ENCODE assay signal across 11 cellular contexts in the genomic region with DNA sequence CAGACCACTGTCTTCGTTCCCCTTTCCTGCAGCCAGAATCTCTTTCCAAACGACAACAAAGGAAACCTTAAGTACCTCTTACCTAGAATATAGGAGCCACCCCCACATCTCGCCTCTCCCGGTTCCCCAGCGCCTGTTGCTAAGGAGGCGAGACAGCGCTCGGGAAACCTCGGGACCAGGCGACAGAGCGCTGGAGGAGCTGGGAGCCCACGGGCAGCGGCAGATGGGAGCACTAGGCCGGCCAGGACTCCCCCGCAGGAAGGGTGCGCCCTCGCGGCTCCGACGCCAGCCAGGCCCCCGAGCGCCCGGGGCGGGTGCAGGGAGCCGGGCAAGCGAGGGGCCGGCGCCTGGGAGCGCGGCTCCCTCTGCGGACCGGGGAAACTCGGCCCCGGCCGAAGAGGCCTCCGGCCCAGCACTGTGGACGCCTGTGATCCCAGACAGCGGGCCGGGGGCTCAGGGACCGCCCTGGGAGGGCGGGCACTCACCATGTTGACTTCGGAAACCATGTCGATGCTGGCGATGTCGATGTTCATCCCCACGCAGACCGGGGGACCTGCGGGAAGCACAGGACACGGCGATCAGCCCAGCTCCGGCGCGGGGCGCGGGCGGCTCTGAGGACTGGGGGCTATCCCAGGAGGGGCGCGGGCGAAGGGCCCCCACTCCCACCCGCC. TPM values are rescaled to one million over a fixed set of nuclear protein-coding genes. Genes with fewer than 3 reads are reported as not detected.
DNase-seq lines count a peak whose midpoint lies in the region; ATAC-seq and TF ChIP-seq lines count a peak whose summit lies in the region.
"Had no signal": no experiment of that assay in that cellular context is flagged by ENCODE, and none has a peak within 500 bp of the region (broad histone marks: within the 10 kb centered on the region; RNA-seq: fewer than 3 reads in every experiment).

No MANE protein-coding gene starts in this region.

- peak overlapping the region; percentile 45 for H3K4me3 ChIP-seq in HAP-1
- peak overlapping the region; percentile 46 for H3K4me3 ChIP-seq in WERI-Rb-1 (ENCODE audit: low read depth, low read length)
- peak overlapping the region; percentile 72 for H3K4me3 ChIP-seq in iPS-11a (ENCODE audit: low read depth, low read length)
- peak overlapping the region; percentile 53 for H3K4me3 ChIP-seq in smooth muscle cell

- H3K9me3 ChIP-seq in HAP-1: no peaks in the 10 kb centered on the region
- H3K9me3 ChIP-seq in WERI-Rb-1 (ENCODE audit: severe bottlenecking): no peaks in the 10 kb centered on the region
- H3K9me3 ChIP-seq in smooth muscle cell (replicated peaks; ENCODE audit: low read depth): no peaks in the 10 kb centered on the region

- no peaks in the 10 kb centered on the region for H3K27me3 ChIP-seq in HAP-1 (ENCODE audit: low read depth)
- no peaks in the 10 kb centered on the region for H3K27me3 ChIP-seq in WERI-Rb-1 (ENCODE audit: insufficient read depth, low read depth, severe bottlenecking)
- H3K27me3 ChIP-seq in smooth muscle cell (ENCODE audit: low read depth): peaks cover 33% of the 10 kb centered on the region

- H3F3A ChIP-seq in smooth muscle cell (ENCODE audit: low read depth): no peaks in the 10 kb centered on the region

- no peaks in the 10 kb centered on the region for H3K79me2 ChIP-seq in smooth muscle cell (ENCODE audit: low read depth)

- H2AFZ ChIP-seq in smooth muscle cell (ENCODE audit: low read depth): peak overlapping the region; percentile 62

- H3K4me1 ChIP-seq in HAP-1 (peaks cover 32% of the 10 kb centered on the region), smooth muscle cell (ENCODE audit: low read depth) (peaks cover 17% of the 10 kb centered on the region)

- H3K4me2 ChIP-seq in smooth muscle cell: peak overlapping the region; percentile 95

- DNase-seq in HAP-1 (ENCODE audit: low spot score in 2 of 2): peak; percentile 18 to 42
- peak; percentile 41 for DNase-seq in WERI-Rb-1
- DNase-seq in smooth muscle cell (lab: John Stamatoyannopoulos, UW; ENCODE audit: unreplicated experiment): no peak
- DNase-seq in DMS53 (lab: John Stamatoyannopoulos, UW): no peak
- DNase-seq: activated CD4-positive, alpha-beta T cell treated with anti-CD3 and anti-CD28 coated beads for 4 hours; effector memory CD4-positive, alpha-beta T cell; HFFc6 had no signal

- no peak overlapping the region for H3K9ac ChIP-seq in smooth muscle cell (ENCODE audit: low read depth)

- ATAC-seq in GM18873 (IDR thresholded peaks at IDR 0.05; ENCODE audit: low FRiP score, unreplicated experiment) (no peak), HG02763 (IDR thresholded peaks at IDR 0.05; ENCODE audit: unreplicated experiment) (no peak), HG03439 (IDR thresholded peaks at IDR 0.05; ENCODE audit: unreplicated experiment) (no peak)

- H4K20me1 ChIP-seq in smooth muscle cell (ENCODE audit: low read depth): no peaks in the 10 kb centered on the region

- H3K36me3 ChIP-seq in HAP-1 (replicated peaks) (peaks cover 8% of the 10 kb centered on the region; the same call in 1 of the 2 replicates), WERI-Rb-1 (peaks cover 22% of the 10 kb centered on the region), smooth muscle cell (ENCODE audit: low read depth) (no peaks in the 10 kb centered on the region)

- TF ChIP-seq CTCF in WERI-Rb-1 (IDR thresholded peaks at IDR 0.05; ENCODE audit: low read depth, low read length) (no peak), smooth muscle cell (IDR thresholded peaks at IDR 0.05; ENCODE audit: borderline replicate concordance, insufficient read depth, poor library complexity, severe bottlenecking) (no peak)

- 2% methylated on average over 32 of the region's 60 CpGs for WGBS in smooth muscle cell (ENCODE audit: low lambda C conversion rate)

- in situ Hi-C loops in HAP-1 (cut with MboI; ENCODE audit: low sequenced_read_pairs): loop anchor here (10.0 kb wide), 1 partner anchor 63 kb away; no protein-coding TSS in a partner anchor

- peak overlapping the region; percentile 84 for H3K27ac ChIP-seq in WERI-Rb-1
- H3K27ac ChIP-seq in smooth muscle cell (ENCODE audit: low read depth): no peak overlapping the region

RNA-seq across cellular contexts. Expression of gene GABRB3, which starts 0.8 kb away (rescaled TPM):
- 1.7 and 4.9 TPM in 2 replicates for total RNA-seq in smooth muscle cell
- 0.57 and 1.7 TPM in 2 replicates for polyA plus RNA-seq in smooth muscle cell

Comparison
In these comparisons a context has a peak if more than half of its experiments do, and no peak if none do; other contexts are left out.
1. DNase-seq: peak in HAP-1 (2 of 2) and WERI-Rb-1 (single experiment); none in smooth muscle cell (single experiment) and DMS53 (single experiment).
2. Peak in every context shown above with its lines, with median percentiles within 50 percentile points of each other: H3K4me3 ChIP-seq.